ENCODE assay signal across 8 cellular contexts in the genomic region with DNA sequence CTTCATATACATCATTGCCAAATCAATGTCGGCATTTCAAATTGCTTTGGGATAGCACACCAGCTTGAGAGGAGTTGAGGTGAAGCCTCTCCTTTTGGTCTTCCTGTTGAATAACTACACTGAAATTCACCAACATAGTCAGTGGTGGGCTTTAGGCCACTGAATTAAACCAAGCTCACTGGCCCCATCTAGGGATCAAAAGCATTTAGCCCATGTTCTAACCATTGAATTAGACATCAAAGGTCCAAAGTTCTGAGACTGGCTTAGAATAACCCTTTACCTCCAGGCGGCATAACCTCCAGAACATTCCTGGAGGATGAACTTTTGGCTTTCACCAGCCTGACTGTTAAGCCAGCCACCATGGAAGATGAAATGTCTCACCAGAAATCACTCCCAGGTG. TPM values are rescaled to one million over a fixed set of nuclear protein-coding genes. Genes with fewer than 3 reads are reported as not detected.
DNase-seq lines count a peak whose midpoint lies in the region; ATAC-seq lines count a peak whose summit lies in the region.

No MANE protein-coding gene starts in this region.

- no CpG with 5 or more reads among the region's 2 CpGs for WGBS in mesendoderm (ENCODE audit: extremely low coverage, insufficient coverage, low lambda C conversion rate)

- H2AK5ac ChIP-seq in mesendoderm (ENCODE audit: low read length), result no peak overlapping the region

- no peak overlapping the region for H3K18ac ChIP-seq in mesendoderm (ENCODE audit: low read length)

- H3K27me3 ChIP-seq in mesendoderm (ENCODE audit: insufficient read depth, low read length, poor library complexity), result no peaks in the 10 kb centered on the region

- H3K4me1 ChIP-seq in mesendoderm (ENCODE audit: control insufficient read depth, low read depth, low read length), result no peaks in the 10 kb centered on the region

- no peak overlapping the region for H2BK15ac ChIP-seq in mesendoderm (replicated peaks; ENCODE audit: low read depth)

- no peaks in the 10 kb centered on the region for H3K79me1 ChIP-seq in mesendoderm (ENCODE audit: low read length)

- no peaks in the 10 kb centered on the region for H3K36me3 ChIP-seq in mesendoderm (ENCODE audit: control insufficient read depth, insufficient read depth, low read length)

- H2BK120ac ChIP-seq in mesendoderm (ENCODE audit: low read depth, low read length), result no peak overlapping the region

- no peak overlapping the region for H3K4me3 ChIP-seq in mesendoderm (ENCODE audit: low read length)

- no peak overlapping the region for H3K9ac ChIP-seq in mesendoderm (ENCODE audit: low read length)

- no peak overlapping the region for H4K5ac ChIP-seq in mesendoderm (ENCODE audit: low read length)

- H3K56ac ChIP-seq in mesendoderm (ENCODE audit: low read length), result no peak overlapping the region

- no peak overlapping the region for H3K4me2 ChIP-seq in mesendoderm (ENCODE audit: low read length)

- H3K4ac ChIP-seq in mesendoderm (ENCODE audit: low read depth, low read length), result no peak overlapping the region

- H2BK5ac ChIP-seq in mesendoderm (ENCODE audit: low read length), result no peak overlapping the region

- ATAC-seq in HG03521 (IDR thresholded peaks at IDR 0.05; ENCODE audit: unreplicated experiment), result no peak

- no peak overlapping the region for H4K8ac ChIP-seq in mesendoderm (ENCODE audit: low read depth, low read length)

- peak; percentile 4 for DNase-seq in GDM1 (lab: John Stamatoyannopoulos, UW)
- DNase-seq in HT1080 (ENCODE audit: low read depth), result peak; percentile 51
- DNase-seq in astrocyte of the hippocampus (ENCODE audit: low read depth, low spot score), result peak; percentile 48
- peak; percentile 68 for DNase-seq in mesendoderm
- DNase-seq in GM03348 (ENCODE audit: low spot score), result no peak
- DNase-seq in NCI-H1105 treated with DMSO at 0.1 percent for 48 hours (lab: John Stamatoyannopoulos, UW), result no peak
- no peak for DNase-seq in NCI-H2107 treated with DMSO at 0.1 percent for 48 hours (lab: John Stamatoyannopoulos, UW; ENCODE audit: unreplicated experiment)

- H3K27ac ChIP-seq in mesendoderm (ENCODE audit: low read depth, low read length), result no peak overlapping the region

- H3K79me2 ChIP-seq in mesendoderm (ENCODE audit: control insufficient read depth, insufficient read depth, low read length), result no peaks in the 10 kb centered on the region

- no peak overlapping the region for H3K23ac ChIP-seq in mesendoderm (ENCODE audit: low read length)

RNA-seq across cellular contexts. Expression of a gene that starts 54.6 kb away (rescaled TPM):
- total RNA-seq in HT1080 (2014; rRNA removed; shearing (Covaris generic)), result 8.7 and 9.4 TPM in 2 replicates
- 10.6 and 12.2 TPM in 2 replicates for polyA plus RNA-seq in HT1080 (2015; cell fraction: cytosol; rRNA removed)
- polyA plus RNA-seq in HT1080 (2015; cell fraction: nucleus; rRNA removed), result 4.1 and 6.1 TPM in 2 replicates
- polyA plus RNA-seq in mesendoderm (2013, experiment 1 of 2), result 14.5 TPM
- 14.2 TPM for polyA plus RNA-seq in mesendoderm (2013, experiment 2 of 2)

Comparison
In these comparisons a context has a peak if more than half of its experiments do, and no peak if none do; other contexts are left out.
1. DNase-seq: peak in GDM1 (single experiment), HT1080 (single experiment), astrocyte of the hippocampus (single experiment) and mesendoderm (single experiment); none in GM03348 (single experiment), NCI-H1105 treated with DMSO at 0.1 percent for 48 hours (single experiment) and NCI-H2107 treated with DMSO at 0.1 percent for 48 hours (single experiment).